ENCODE assay signal across 24 cellular contexts in the genomic region with DNA sequence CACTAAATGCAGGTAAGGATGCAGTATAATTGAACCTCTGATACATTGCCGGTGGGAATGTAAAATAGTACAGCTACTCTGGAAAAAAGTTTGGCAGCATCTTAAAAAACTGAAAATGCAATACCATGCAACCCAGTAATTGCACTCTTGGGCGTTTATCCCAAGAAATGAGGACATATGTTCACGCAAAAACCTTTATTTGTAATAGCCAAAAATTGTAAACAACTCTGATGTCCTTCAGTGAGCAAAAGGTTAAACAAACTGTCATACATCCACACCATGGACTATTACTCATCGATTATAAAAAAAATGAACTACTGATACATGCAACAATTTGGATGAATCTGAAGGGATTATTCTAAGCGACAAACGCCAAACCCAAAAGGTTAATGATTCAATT. TPM values are rescaled to one million over a fixed set of nuclear protein-coding genes. Genes with fewer than 3 reads are reported as not detected.
DNase-seq lines count a peak whose midpoint lies in the region; ATAC-seq and TF ChIP-seq lines count a peak whose summit lies in the region.
"Had no signal": no experiment of that assay in that cellular context is flagged by ENCODE, and none has a peak within 500 bp of the region (broad histone marks: within the 10 kb centered on the region; RNA-seq: fewer than 3 reads in every experiment).

No MANE protein-coding gene starts in this region.

- H3K4me1 ChIP-seq in neural progenitor cell, result no peaks in the 10 kb centered on the region
- H3K4me1 ChIP-seq: BLaER1 treated with 17β-estradiol and CSF1 and Interleukin-3, amounts not matched to agents 10 nM and 100 nM had no signal

- H3K36me3 Mint-ChIP-seq in effector memory CD8-positive, alpha-beta T cell (ENCODE audit: insufficient read depth), result peaks cover 73% of the 10 kb centered on the region
- H3K36me3 Mint-ChIP-seq in immature natural killer cell, result peaks cover 7 to 26% (median 12%) of the 10 kb centered on the region in 3 donors
- peaks cover 23% of the 10 kb centered on the region for H3K36me3 Mint-ChIP-seq in neural progenitor cell

- peak; percentile 67 for DNase-seq in AG09319 (ENCODE audit: extremely low read depth, low read depth)
- DNase-seq in AG10803 (ENCODE audit: low read depth), result peak; percentile 17
- DNase-seq in effector memory CD8-positive, alpha-beta T cell, result no peak
- DNase-seq in immature natural killer cell, result no peak
- DNase-seq in activated gamma-delta T cell treated with Interleukin-2 at 50 U/mL for 16 hours, result no peak
- no peak for DNase-seq in neural progenitor cell (ENCODE audit: low spot score)
- no peak for DNase-seq in foreskin melanocyte
- DNase-seq in cardiac septum (ENCODE audit: low spot score), result no peak
- DNase-seq: Calu3; CD8-positive, alpha-beta T cell; DMS153; H9; MM.1S; NCI-H1048; NCI-H1436; NCI-H1930; NCI-H226; NCI-H510A treated with DMSO at 0.1 percent for 48 hours; NCI-H748 treated with DMSO at 0.1 percent for 48 hours; NK-92 treated with Interleukin-12 subunit alpha and Interleukin-12 subunit beta, amount 100 ng/mL, for 24 hours; SIG-M5 had no signal

- intact Hi-C loops in cardiac septum (cut with DNase I), result no loop called here

- H3K4me2 ChIP-seq in neural progenitor cell, result no peak overlapping the region
- H3K4me2 ChIP-seq: BLaER1 treated with 17β-estradiol and CSF1 and Interleukin-3, amounts not matched to agents 10 nM and 100 nM had no signal

- H3K4me1 Mint-ChIP-seq in effector memory CD8-positive, alpha-beta T cell (ENCODE audit: low read depth in 2 of 2), result peaks cover 36 to 61% of the 10 kb centered on the region in 2 donors
- peaks cover 55 to 78% of the 10 kb centered on the region in 2 donors for H3K4me1 Mint-ChIP-seq in immature natural killer cell
- no peaks in the 10 kb centered on the region for H3K4me1 Mint-ChIP-seq in neural progenitor cell
- H3K4me1 Mint-ChIP-seq: H9 had no signal

- H3K27me3 Mint-ChIP-seq in effector memory CD8-positive, alpha-beta T cell, result no peaks in the 10 kb centered on the region
- H3K27me3 Mint-ChIP-seq in immature natural killer cell (ENCODE audit: low read depth in 3 of 3) (no peaks in the 10 kb centered on the region), neural progenitor cell (ENCODE audit: insufficient read depth, low read depth) (peaks cover 2% of the 10 kb centered on the region)

- peaks cover 8% of the 10 kb centered on the region for H3F3A ChIP-seq in neural progenitor cell (ENCODE audit: low read depth)

- H3K4me3 ChIP-seq in AG10803 (ENCODE audit: low read length), result no peak overlapping the region
- H3K4me3 ChIP-seq in neural progenitor cell, result no peak overlapping the region
- H3K4me3 ChIP-seq: BLaER1 treated with 17β-estradiol and CSF1 and Interleukin-3, amounts not matched to agents 10 nM and 100 nM; K562 had no signal

- no peaks in the 10 kb centered on the region for H3K27me3 ChIP-seq in neural progenitor cell
- H3K27me3 ChIP-seq: BLaER1 treated with 17β-estradiol and CSF1 and Interleukin-3, amounts not matched to agents 10 nM and 100 nM had no signal

- H3K4me3 Mint-ChIP-seq in effector memory CD8-positive, alpha-beta T cell, result peak overlapping the region in 1 of 2 donors; percentile 55
- H3K4me3 Mint-ChIP-seq in immature natural killer cell (no peak overlapping the region), neural progenitor cell (no peak overlapping the region)
- H3K4me3 Mint-ChIP-seq: CD8-positive, alpha-beta T cell; H9 had no signal

- H3K79me2 ChIP-seq in neural progenitor cell (ENCODE audit: low read depth), result no peaks in the 10 kb centered on the region

- no peak overlapping the region for H2AFZ ChIP-seq in neural progenitor cell (replicated peaks)

- no peak overlapping the region for H3K9ac ChIP-seq in neural progenitor cell
- H3K9ac ChIP-seq: BLaER1 treated with 17β-estradiol and CSF1 and Interleukin-3, amounts not matched to agents 10 nM and 100 nM had no signal

- peak overlapping the region; percentile 39 to 57 for H3K27ac Mint-ChIP-seq in effector memory CD8-positive, alpha-beta T cell
- H3K27ac Mint-ChIP-seq in immature natural killer cell (peak overlapping the region in 5 of 6 donors; percentile 13 to 48 (median 24)), neural progenitor cell (no peak overlapping the region)

- H3K27ac ChIP-seq in neural progenitor cell, result no peak overlapping the region
- H3K27ac ChIP-seq: BLaER1 treated with 17β-estradiol and CSF1 and Interleukin-3, amounts not matched to agents 10 nM and 100 nM had no signal

- peaks cover 11% of the 10 kb centered on the region for H3K36me3 ChIP-seq in neural progenitor cell

- ATAC-seq in effector memory CD8-positive, alpha-beta T cell (replicated peaks), result no peak
- ATAC-seq: CD8-positive, alpha-beta T cell; K562; Panc1 had no signal

- H3K9me3 Mint-ChIP-seq in effector memory CD8-positive, alpha-beta T cell, result no peaks in the 10 kb centered on the region
- no peaks in the 10 kb centered on the region for H3K9me3 Mint-ChIP-seq in immature natural killer cell
- no peaks in the 10 kb centered on the region for H3K9me3 Mint-ChIP-seq in neural progenitor cell
- H3K9me3 Mint-ChIP-seq: CD8-positive, alpha-beta T cell; H9 had no signal

- peaks cover 11% of the 10 kb centered on the region for H4K20me1 ChIP-seq in neural progenitor cell (ENCODE audit: low read depth)

- no peaks in the 10 kb centered on the region for H3K9me3 ChIP-seq in neural progenitor cell (ENCODE audit: low read depth)
- H3K9me3 ChIP-seq: BLaER1 treated with 17β-estradiol and CSF1 and Interleukin-3, amounts not matched to agents 10 nM and 100 nM had no signal

- no peak for TF ChIP-seq CTCF in AG09319 (IDR thresholded peaks at IDR 0.05; ENCODE audit: low read depth, low read length)
- no peak for TF ChIP-seq CTCF in AG10803 (conservative IDR thresholded peaks at IDR 0.05; ENCODE audit: low read length)
- TF ChIP-seq CTCF in neural progenitor cell (IDR thresholded peaks at IDR 0.05), result no peak

RNA-seq across cellular contexts. Expression of a gene that starts 16.9 kb away (rescaled TPM):
- polyA plus RNA-seq in immature natural killer cell, result 100 to 1,000 TPM in 1 of 3 donors, 10 to 100 TPM in 2; 32.8 to 118 (median 58.7) TPM
- 22.4 and 26.3 TPM in 2 replicates for total RNA-seq in neural progenitor cell (ENCODE audit: low replicate concordance)
- total RNA-seq in cardiac septum, result 35.7 TPM

RNA-seq across cellular contexts. Expression of a gene that starts 51.0 kb away (rescaled TPM):
- polyA plus RNA-seq in immature natural killer cell, result 10 to 100 TPM in 1 of 3 donors, 1 to 10 TPM in 2; 7.9 to 19.3 (median 9.3) TPM
- total RNA-seq in neural progenitor cell (ENCODE audit: low replicate concordance) (43.5 and 55.3 TPM in 2 replicates), cardiac septum (12.4 TPM)

Comparison
In these comparisons a context has a peak if more than half of its experiments do, and no peak if none do; other contexts are left out.
1. DNase-seq: peak in AG09319 (single experiment) and AG10803 (single experiment); none in effector memory CD8-positive, alpha-beta T cell (0 of 3), immature natural killer cell (0 of 3), activated gamma-delta T cell treated with Interleukin-2 at 50 U/mL for 16 hours (single experiment), neural progenitor cell (single experiment), foreskin melanocyte (single experiment) and cardiac septum (single experiment).